Comparison of ENCODE assay signal across 8 cellular contexts in genomic region chr22:39623603-39624500, GRCh38. TPM values are rescaled to one million over a fixed set of nuclear protein-coding genes. Genes with fewer than 3 reads are reported as not detected.
"Had no signal": no experiment of that assay in that cellular context is flagged by ENCODE, and none has a peak within 500 bp of the region (broad histone marks: within the 10 kb centered on the region; RNA-seq: fewer than 3 reads in every experiment).

No MANE protein-coding gene starts in this region.

- H3K36me3 ChIP-seq: breast epithelium, left lung had no signal

- H3K4me3 ChIP-seq: breast epithelium, left lung, mucosa of descending colon had no signal

- H3K27me3 ChIP-seq: foreskin keratinocyte had no signal

- H3K4me1 ChIP-seq: breast epithelium, foreskin keratinocyte, left lung had no signal

- DNase-seq: foreskin keratinocyte, T1000 had no signal

- ATAC-seq: foreskin keratinocyte had no signal

- H3K9me3 ChIP-seq: breast epithelium, left lung, mucosa of descending colon had no signal

- H3K27ac ChIP-seq: breast epithelium, foreskin keratinocyte, left lung, VCaP had no signal

RNA-seq across cellular contexts. Expression of gene CACNA1I, which starts 53.3 kb away (rescaled TPM):
- total RNA-seq: dermis blood vessel endothelial cell, skeletal muscle tissue had no signal
- polyA plus RNA-seq: foreskin keratinocyte had no signal
